In genomic region chr1:54777011-54777410, GRCh38 we compare ENCODE assay signal across 2 cellular contexts.
TF ChIP-seq lines count a peak whose summit lies in the region.

No MANE protein-coding gene starts in this region.

TF ChIP-seq in K562, 482 proteins besides CTCF, POLR2A, EP300 and RAD21:
- TF ChIP-seq PATZ1 (CRISPR knock-in tag; IDR thresholded peaks at IDR 0.05; ENCODE audit: borderline replicate concordance) (no peak), NR0B1 (IDR thresholded peaks at IDR 0.05; ENCODE audit: partially characterized antibody) (no peak), THAP12 (CRISPR knock-in tag; IDR thresholded peaks at IDR 0.05) (no peak), PYGO2 (tag; IDR thresholded peaks at IDR 0.05) (no peak), IRF9 (tag; IDR thresholded peaks at IDR 0.05) (no peak), ZNF263 (CRISPR knock-in tag; IDR thresholded peaks at IDR 0.05; ENCODE audit: borderline replicate concordance) (peak; percentile 55; the same call in 1 of the 2 replicates)

TF ChIP-seq in WTC11, 78 proteins besides CTCF, POLR2A, EP300 and RAD21 (continued from another document):
- TF ChIP-seq ZNF396 (CRISPR knock-in tag; IDR thresholded peaks at IDR 0.05; ENCODE audit: borderline replicate concordance) (no peak), ZNF423 (CRISPR knock-in tag; IDR thresholded peaks at IDR 0.05) (no peak), NFYB (CRISPR knock-in tag; conservative IDR thresholded peaks at IDR 0.05; ENCODE audit: low read depth) (no peak), NR2C2 (CRISPR knock-in tag; IDR thresholded peaks at IDR 0.05) (no peak), ARID4B (CRISPR knock-in tag; IDR thresholded peaks at IDR 0.05; ENCODE audit: borderline replicate concordance) (no peak), ZNF317 (CRISPR knock-in tag; IDR thresholded peaks at IDR 0.05; ENCODE audit: borderline replicate concordance, low read depth) (no peak), GABPB1 (CRISPR knock-in tag; IDR thresholded peaks at IDR 0.05) (no peak), ZBTB43 (CRISPR knock-in tag; IDR thresholded peaks at IDR 0.05) (no peak), GRHL2 (CRISPR knock-in tag; IDR thresholded peaks at IDR 0.05; ENCODE audit: insufficient replicate concordance, severe bottlenecking) (no peak), ZNF219 (CRISPR knock-in tag; IDR thresholded peaks at IDR 0.05; ENCODE audit: borderline replicate concordance) (no peak), ETV6 (CRISPR knock-in tag; IDR thresholded peaks at IDR 0.05) (no peak), NFATC4 (CRISPR knock-in tag; IDR thresholded peaks at IDR 0.05) (no peak), E2F5 (CRISPR knock-in tag; IDR thresholded peaks at IDR 0.05) (no peak), NR3C1 (CRISPR knock-in tag; conservative IDR thresholded peaks at IDR 0.05; ENCODE audit: low read depth) (no peak), GTF2I (CRISPR knock-in tag; conservative IDR thresholded peaks at IDR 0.05) (no peak), FOXJ3 (CRISPR knock-in tag; IDR thresholded peaks at IDR 0.05; ENCODE audit: borderline replicate concordance) (no peak)
